8 cellular contexts compared by ENCODE assay signal in the genomic region with DNA sequence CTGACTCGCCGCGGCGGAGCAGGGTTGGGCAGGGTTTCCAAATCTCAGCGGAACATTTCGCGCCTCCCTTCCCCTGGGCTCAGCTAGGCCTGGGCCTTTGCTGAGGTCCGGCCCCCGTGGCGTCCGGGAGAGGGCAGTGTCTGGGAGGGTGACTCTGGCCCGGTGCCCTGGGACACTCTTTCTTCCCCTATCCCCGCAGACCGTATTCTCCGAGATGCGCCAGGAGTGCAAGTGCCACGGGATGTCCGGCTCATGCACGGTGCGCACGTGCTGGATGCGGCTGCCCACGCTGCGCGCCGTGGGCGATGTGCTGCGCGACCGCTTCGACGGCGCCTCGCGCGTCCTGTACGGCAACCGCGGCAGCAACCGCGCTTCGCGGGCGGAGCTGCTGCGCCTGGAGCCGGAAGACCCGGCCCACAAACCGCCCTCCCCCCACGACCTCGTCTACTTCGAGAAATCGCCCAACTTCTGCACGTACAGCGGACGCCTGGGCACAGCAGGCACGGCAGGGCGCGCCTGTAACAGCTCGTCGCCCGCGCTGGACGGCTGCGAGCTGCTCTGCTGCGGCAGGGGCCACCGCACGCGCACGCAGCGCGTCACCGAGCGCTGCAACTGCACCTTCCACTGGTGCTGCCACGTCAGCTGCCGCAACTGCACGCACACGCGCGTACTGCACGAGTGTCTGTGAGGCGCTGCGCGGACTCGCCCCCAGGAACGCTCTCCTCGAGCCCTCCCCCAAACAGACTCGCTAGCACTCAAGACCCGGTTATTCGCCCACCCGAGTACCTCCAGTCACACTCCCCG. TPM values are rescaled to one million over a fixed set of nuclear protein-coding genes. Genes with fewer than 3 reads are reported as not detected.
DNase-seq lines count a peak whose midpoint lies in the region; ATAC-seq and TF ChIP-seq lines count a peak whose summit lies in the region.

No MANE protein-coding gene starts in this region.

- POLR2A ChIA-PET in GM10248 (lab: Yijun Ruan, JAX): interaction anchor here (1.0 to 1.4 kb wide), 2 partner anchors 18 to 116 kb away, joined by 4 read pairs; partner anchors contain the start of genes DDN and RND1

- peak overlapping the region in 54 of 59 donors; percentile 11 to 62 (median 40) for H3K4me3 ChIP-seq in dorsolateral prefrontal cortex

- peak overlapping the region; percentile 73 to 94 for H3K27ac Mint-ChIP-seq in natural killer cell

- CTCF ChIA-PET in GM10248 (lab: Yijun Ruan, JAX): interaction anchor here (3.7 to 16.4 kb wide), 6 partner anchors 6 to 128 kb away, joined by 15 to 417 read pairs (median 74); partner anchors contain the start of genes DDN, FKBP11 and WNT10B

- no peaks in the 10 kb centered on the region for H3K9me3 Mint-ChIP-seq in natural killer cell

- peak overlapping the region; percentile 89 for H3K4me3 Mint-ChIP-seq in natural killer cell

- intact Hi-C loops in dorsolateral prefrontal cortex (cut with DNase I) (no loop called here), natural killer cell (cut with micrococcal nuclease) (no loop called here)

- peaks cover 0 to 81% (median 48%) of the 10 kb centered on the region in 45 donors for H3K27me3 ChIP-seq in dorsolateral prefrontal cortex

- ATAC-seq in natural killer cell: peak; percentile 33 to 65 (median 46)
- ATAC-seq in HG03565 (IDR thresholded peaks at IDR 0.05; ENCODE audit: unreplicated experiment): no peak
- ATAC-seq in HG02678 (IDR thresholded peaks at IDR 0.05; ENCODE audit: unreplicated experiment): no peak

- H3K27ac ChIP-seq in dorsolateral prefrontal cortex: peak overlapping the region in 4 of 59 donors; percentile 3 to 51 (median 18)

- TF ChIP-seq CTCF in GM10248 (IDR thresholded peaks at IDR 0.05; ENCODE audit: control extremely low read depth, extremely low read depth, low read depth, missing control alignments) (peak; percentile 30), dorsolateral prefrontal cortex (IDR thresholded peaks at IDR 0.05 in 54 of 56, conservative IDR thresholded peaks at IDR 0.05 in 2 of 56; ENCODE audit: low read depth in 1 of 56, partially characterized antibody in 56 of 56) (peak in 1 of 56 donors; percentile 14), natural killer cell (IDR thresholded peaks at IDR 0.05) (peak; percentile 16)

- H3K36me3 Mint-ChIP-seq in natural killer cell: no peaks in the 10 kb centered on the region

- peaks cover 29 to 34% of the 10 kb centered on the region in 2 donors for H3K27me3 Mint-ChIP-seq in natural killer cell (ENCODE audit: low read depth in 2 of 2)

- H3K4me1 Mint-ChIP-seq in natural killer cell: peaks cover 53 to 54% of the 10 kb centered on the region in 2 donors

- DNase-seq in GM10248 (ENCODE audit: extremely low spot score) (peak; percentile 49), T-helper 1 cell (peak in 4 of 5 donors; percentile 34 to 78 (median 56)), dorsolateral prefrontal cortex (peak in 6 of 10 donors; percentile 50 to 78 (median 62)), natural killer cell (peak; percentile 53), GF-D8 (lab: John Stamatoyannopoulos, UW) (no peak), globus pallidus (ENCODE audit: low spot score) (no peak)

RNA-seq across cellular contexts. Expression of gene WNT1, which starts 3.0 kb away (rescaled TPM):
- total RNA-seq in dorsolateral prefrontal cortex (under 1 TPM in 6 of 120 experiments, not detected in 114; 0.43 to 0.67 (median 0.55) TPM), natural killer cell (1 to 10 TPM; 1.1 to 2.0 (median 1.7) TPM)

RNA-seq across cellular contexts. Expression of gene WNT10B, which starts 9.6 kb away (rescaled TPM):
- total RNA-seq in dorsolateral prefrontal cortex (10 to 100 TPM in 117 of 120 experiments, 1 to 10 TPM in 3; 4.9 to 30.8 (median 18.4) TPM), natural killer cell (1 to 10 TPM; 7.9 to 10.0 (median 8.2) TPM)

RNA-seq across cellular contexts. Expression of gene DDN, which starts 18.0 kb away (rescaled TPM):
- total RNA-seq in dorsolateral prefrontal cortex (100 to 1,000 TPM in 112 of 120 experiments, 10 to 100 TPM in 8; 34.2 to 277 (median 160) TPM), natural killer cell (1 to 10 TPM; 1.1 to 3.4 (median 1.4) TPM)

RNA-seq across cellular contexts. Expression of gene ARF3, which starts 23.9 kb away (rescaled TPM):
- 100 to 1,000 TPM; 265 to 726 (median 526) TPM for total RNA-seq in dorsolateral prefrontal cortex
- total RNA-seq in natural killer cell: 100 to 1,000 TPM in 1 of 3 donors, 10 to 100 TPM in 2; 80.7 to 114 (median 88.4) TPM

RNA-seq across cellular contexts. Expression of gene PRKAG1, which starts 37.4 kb away (rescaled TPM):
- total RNA-seq in dorsolateral prefrontal cortex: 10 to 100 TPM; 26.4 to 67.1 (median 46.4) TPM
- total RNA-seq in natural killer cell: 100 to 1,000 TPM in 1 of 3 donors, 10 to 100 TPM in 2; 76.4 to 100 (median 81.1) TPM

Comparison
In these comparisons a context has a peak if more than half of its experiments do, and no peak if none do; other contexts are left out.
1. DNase-seq: peak in GM10248 (single experiment), T-helper 1 cell (4 of 5), dorsolateral prefrontal cortex (6 of 10) and natural killer cell (single experiment); none in GF-D8 (single experiment) and globus pallidus (single experiment).
2. ATAC-seq: peak in natural killer cell (3 of 3); none in HG03565 (single experiment) and HG02678 (single experiment).
3. RNA of gene DDN, which starts 18.0 kb away (total RNA-seq): 34.2 to 277 TPM in dorsolateral prefrontal cortex; 1.1 to 3.4 TPM in natural killer cell; every median in the first group is over 4 times any median in the second.